13 cellular contexts compared by ENCODE assay signal in genomic region chr3:30632065-30632464, GRCh38. TPM values are rescaled to one million over a fixed set of nuclear protein-coding genes. Genes with fewer than 3 reads are reported as not detected.
DNase-seq lines count a peak whose midpoint lies in the region; ATAC-seq and TF ChIP-seq lines count a peak whose summit lies in the region.
"Had no signal": no experiment of that assay in that cellular context is flagged by ENCODE, and none has a peak within 500 bp of the region (broad histone marks: within the 10 kb centered on the region; RNA-seq: fewer than 3 reads in every experiment).

No MANE protein-coding gene starts in this region.

- H3K27ac Mint-ChIP-seq in activated CD4-positive, alpha-beta memory T cell treated with anti-CD3 and anti-CD28 coated beads for 36 hours: peak overlapping the region; percentile 91

- H3K79me2 ChIP-seq in hepatocyte: peaks cover 92% of the 10 kb centered on the region

- H3K27ac ChIP-seq in hepatocyte: peak overlapping the region; percentile 32
- peak overlapping the region; percentile 68 for H3K27ac ChIP-seq in suprapubic skin

- H3K4me1 Mint-ChIP-seq in activated T-cell treated with anti-CD3 and anti-CD28 coated beads, Interleukin-2, amount 50 U/mL, for 4 hours (ENCODE audit: low read depth): peaks cover 95% of the 10 kb centered on the region
- peaks cover 86% of the 10 kb centered on the region for H3K4me1 Mint-ChIP-seq in activated CD4-positive, alpha-beta memory T cell treated with anti-CD3 and anti-CD28 coated beads for 36 hours (ENCODE audit: low read depth)

- intact Hi-C loops in activated CD4-positive, alpha-beta memory T cell treated with anti-CD3 and anti-CD28 coated beads for 36 hours (cut with micrococcal nuclease): loop anchor here (5.0 kb wide), 2 partner anchors 115 to 900 kb away; partner anchors contain the start of gene STT3B

- H3K9me3 ChIP-seq in hepatocyte (ENCODE audit: low read depth) (no peaks in the 10 kb centered on the region), suprapubic skin (no peaks in the 10 kb centered on the region)
- H3K9me3 ChIP-seq: BE2C, HAP-1 had no signal

- no peak for ATAC-seq in activated T-cell treated with anti-CD3 and anti-CD28 coated beads, Interleukin-2, amount 50 U/mL, for 4 hours
- ATAC-seq in GM21717 (IDR thresholded peaks at IDR 0.05; ENCODE audit: unreplicated experiment): no peak
- no peak for ATAC-seq in HG03097 (IDR thresholded peaks at IDR 0.05; ENCODE audit: low FRiP score, unreplicated experiment)

- H3K36me3 Mint-ChIP-seq in activated T-cell treated with anti-CD3 and anti-CD28 coated beads, Interleukin-2, amount 50 U/mL, for 4 hours (ENCODE audit: insufficient read depth): peaks cover 47% of the 10 kb centered on the region
- H3K36me3 Mint-ChIP-seq in activated CD4-positive, alpha-beta memory T cell treated with anti-CD3 and anti-CD28 coated beads for 36 hours: peaks cover 43% of the 10 kb centered on the region

- H3K4me1 ChIP-seq in hepatocyte (ENCODE audit: insufficient read depth) (peaks cover 17% of the 10 kb centered on the region), suprapubic skin (peaks cover 91% of the 10 kb centered on the region)
- H3K4me1 ChIP-seq: BE2C had no signal

- no peaks in the 10 kb centered on the region for H3K27me3 Mint-ChIP-seq in activated T-cell treated with anti-CD3 and anti-CD28 coated beads, Interleukin-2, amount 50 U/mL, for 4 hours (ENCODE audit: low read depth)
- H3K27me3 Mint-ChIP-seq in activated CD4-positive, alpha-beta memory T cell treated with anti-CD3 and anti-CD28 coated beads for 36 hours: no peaks in the 10 kb centered on the region

- no peak overlapping the region for H2AFZ ChIP-seq in hepatocyte

- H3K4me2 ChIP-seq in hepatocyte: no peak overlapping the region

- CTCF ChIA-PET in activated CD4-positive, alpha-beta memory T cell treated with anti-CD3 and anti-CD28 coated beads for 36 hours (lab: Charles Lee): interaction anchor here (0.5 to 1.9 kb wide), 4 partner anchors 16 to 61 kb away, joined by 3 to 6 read pairs (median 6); no protein-coding TSS in a partner anchor

- no peak for TF ChIP-seq CTCF in hepatocyte (IDR thresholded peaks at IDR 0.05; ENCODE audit: poor library complexity)
- no peak for TF ChIP-seq CTCF in suprapubic skin (IDR thresholded peaks at IDR 0.05)

- no peak for TF ChIP-seq POLR2A in suprapubic skin (IDR thresholded peaks at IDR 0.05)

- WGBS in hepatocyte (ENCODE audit: low lambda C conversion rate, missing lambda C conversion rate): 86% methylated on average over 3 of the region's 3 CpGs
- 22% methylated on average over 3 of the region's 3 CpGs for WGBS in suprapubic skin

- H3K9me3 Mint-ChIP-seq in activated T-cell treated with anti-CD3 and anti-CD28 coated beads, Interleukin-2, amount 50 U/mL, for 4 hours: no peaks in the 10 kb centered on the region
- H3K9me3 Mint-ChIP-seq in activated CD4-positive, alpha-beta memory T cell treated with anti-CD3 and anti-CD28 coated beads for 36 hours: no peaks in the 10 kb centered on the region

- POLR2A ChIA-PET in activated CD4-positive, alpha-beta memory T cell treated with anti-CD3 and anti-CD28 coated beads for 36 hours (lab: Charles Lee): interaction anchor here (1.1 to 17.4 kb wide), 12 partner anchors 7 to 45 kb away, joined by 3 to 200 read pairs (median 4); partner anchors contain the start of gene TGFBR2

- peak overlapping the region; percentile 71 for H3K4me3 Mint-ChIP-seq in activated T-cell treated with anti-CD3 and anti-CD28 coated beads, Interleukin-2, amount 50 U/mL, for 4 hours
- H3K4me3 Mint-ChIP-seq in activated CD4-positive, alpha-beta memory T cell treated with anti-CD3 and anti-CD28 coated beads for 36 hours: peak overlapping the region; percentile 66

- no peaks in the 10 kb centered on the region for H3K9me2 ChIP-seq in hepatocyte (replicated peaks; ENCODE audit: insufficient read depth)

- no peak overlapping the region for H3K4me3 ChIP-seq in hepatocyte
- H3K4me3 ChIP-seq in suprapubic skin: no peak overlapping the region
- H3K4me3 ChIP-seq: HAP-1 had no signal

- no peaks in the 10 kb centered on the region for H4K20me1 ChIP-seq in hepatocyte (ENCODE audit: insufficient read depth, poor library complexity, severe bottlenecking)

- no peaks in the 10 kb centered on the region for H3K36me3 ChIP-seq in hepatocyte (replicated peaks; ENCODE audit: insufficient read depth, low read depth)
- H3K36me3 ChIP-seq in suprapubic skin: no peaks in the 10 kb centered on the region
- H3K36me3 ChIP-seq: BE2C, HAP-1 had no signal

- no peaks in the 10 kb centered on the region for H3K27me3 ChIP-seq in hepatocyte
- no peaks in the 10 kb centered on the region for H3K27me3 ChIP-seq in suprapubic skin
- H3K27me3 ChIP-seq: BE2C had no signal

- no peak for TF ChIP-seq EP300 in suprapubic skin (IDR thresholded peaks at IDR 0.05)

- no peak for DNase-seq in activated T-cell treated with anti-CD3 and anti-CD28 coated beads, Interleukin-2, amount 50 U/mL, for 4 hours
- DNase-seq in activated T-cell treated with anti-CD3 and anti-CD28 coated beads for 4 hours (no peak), hepatocyte (ENCODE audit: low spot score) (no peak), suprapubic skin (ENCODE audit: low spot score in 2 of 2) (no peak), NCI-H2196 (lab: John Stamatoyannopoulos, UW; ENCODE audit: unreplicated experiment) (no peak)
- DNase-seq in activated CD4-positive, alpha-beta memory T cell treated with anti-CD3 and anti-CD28 coated beads for 36 hours: no peak
- DNase-seq: BE2C; cerebellar nuclear complex; posterior cingulate gyrus; stimulated activated CD8-positive, alpha-beta memory T cell treated with anti-CD3 and anti-CD28 coated beads, Interleukin-4, amount 100 ng/mL, for 48 hours had no signal

RNA-seq across cellular contexts. Expression of gene TGFBR2, which starts 25.7 kb away (rescaled TPM):
- total RNA-seq in activated T-cell treated with anti-CD3 and anti-CD28 coated beads, Interleukin-2, amount 50 U/mL, for 4 hours: 100 to 1,000 TPM; 104 to 114 (median 111) TPM
- 10 to 100 TPM; 36.8 to 37.0 TPM for total RNA-seq in activated CD4-positive, alpha-beta memory T cell treated with anti-CD3 and anti-CD28 coated beads for 36 hours
- total RNA-seq in hepatocyte: 50.5 and 52.8 TPM in 2 replicates
- polyA plus RNA-seq in hepatocyte: 30.2 and 42.2 TPM in 2 replicates
- 10 to 100 TPM; 63.7 to 84.3 (median 83.3) TPM for total RNA-seq in suprapubic skin
